ENCODE assay signal across 8 cellular contexts in the genomic region with DNA sequence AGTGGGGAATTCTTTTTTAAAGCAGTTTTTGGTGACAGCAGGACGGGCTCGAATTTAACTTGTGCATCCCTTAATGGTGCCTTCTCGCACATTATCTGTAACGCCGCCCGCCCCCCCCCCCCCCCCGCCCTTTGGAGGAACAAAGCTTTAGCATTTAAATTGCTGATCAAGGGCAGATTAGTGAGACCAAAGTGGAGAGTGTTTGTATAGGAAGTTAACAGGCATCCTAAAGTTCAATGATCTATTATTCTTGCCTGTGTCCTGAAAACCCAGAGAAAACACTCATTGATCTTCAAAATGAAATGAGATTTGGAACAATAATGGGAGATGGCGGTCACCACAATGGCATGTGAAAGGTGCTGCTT. TPM values are rescaled to one million over a fixed set of nuclear protein-coding genes. Genes with fewer than 3 reads are reported as not detected.
DNase-seq lines count a peak whose midpoint lies in the region; ATAC-seq and TF ChIP-seq lines count a peak whose summit lies in the region.

No MANE protein-coding gene starts in this region.

- no peaks in the 10 kb centered on the region for H3K27me3 ChIP-seq in ACC112 (ENCODE audit: insufficient read depth, low read length)
- no peaks in the 10 kb centered on the region for H3K27me3 ChIP-seq in HUES6 (ENCODE audit: control insufficient read depth, insufficient read depth, low read length)

- H3K9me3 ChIP-seq in HUES6 (ENCODE audit: control insufficient read depth, insufficient read depth, low read depth, low read length): no peaks in the 10 kb centered on the region
- no peaks in the 10 kb centered on the region for H3K9me3 ChIP-seq in mucosa of descending colon

- peaks cover 60% of the 10 kb centered on the region for H3K79me2 ChIP-seq in ACC112 (ENCODE audit: control insufficient read depth, insufficient read depth, low read length, unreplicated experiment)

- peak overlapping the region; percentile 69 for H3K27ac ChIP-seq in ACC112 (ENCODE audit: low read depth, low read length)
- peak overlapping the region; percentile 77; the same call in 1 of the 2 replicates for H3K27ac ChIP-seq in HUES6 (ENCODE audit: low read depth, low read length)

- DNase-seq in cardiac fibroblast (ENCODE audit: low read depth in 2 of 2) (peak in 1 of 2 donors; percentile 12), mucosa of descending colon (peak in 1 of 3 donors; percentile 14), NCI-H2227 treated with DMSO at 0.1 percent for 48 hours (lab: John Stamatoyannopoulos, UW) (no peak), cortex of kidney (lab: John Stamatoyannopoulos, UW) (no peak)

- TF ChIP-seq CTCF in cardiac fibroblast (IDR thresholded peaks at IDR 0.05; ENCODE audit: low read depth, low read length): no peak
- no peak for TF ChIP-seq CTCF in mucosa of descending colon (IDR thresholded peaks at IDR 0.05)

- peak overlapping the region; percentile 43 for H2AFZ ChIP-seq in ACC112 (ENCODE audit: low read length, unreplicated experiment)

- H3K4me1 ChIP-seq in ACC112 (ENCODE audit: control insufficient read depth, insufficient read depth, low read length, unreplicated experiment) (peaks cover 29% of the 10 kb centered on the region), HUES6 (ENCODE audit: control insufficient read depth, insufficient read depth, low read length) (peaks cover 39% of the 10 kb centered on the region), mucosa of descending colon (ENCODE audit: low read depth) (peaks cover 33% of the 10 kb centered on the region)

- H3K9ac ChIP-seq in HUES6 (ENCODE audit: low read length): peak overlapping the region; percentile 76

- H3K4me3 ChIP-seq in ACC112 (ENCODE audit: low read depth, low read length) (peak overlapping the region; percentile 89), HUES6 (ENCODE audit: low read depth, low read length) (peak overlapping the region; percentile 84), cardiac fibroblast (replicated peaks in 1 of 2; ENCODE audit: low read depth in 2 of 2, low read length in 2 of 2) (peak overlapping the region; percentile 71 to 80), mucosa of descending colon (peak overlapping the region; percentile 37)

- intact Hi-C loops in mucosa of descending colon (cut with DNase I, micrococcal nuclease): no loop called here

- H3K36me3 ChIP-seq in ACC112 (ENCODE audit: insufficient read depth, low read length) (no peaks in the 10 kb centered on the region), HUES6 (ENCODE audit: control insufficient read depth, insufficient read depth, low read length) (peaks cover 17% of the 10 kb centered on the region), mucosa of descending colon (ENCODE audit: low read depth) (no peaks in the 10 kb centered on the region)

- no peak for ATAC-seq in mucosa of descending colon
- no peak for ATAC-seq in GM19397 (IDR thresholded peaks at IDR 0.05; ENCODE audit: unreplicated experiment)
- ATAC-seq in esophagus mucosa: no peak

RNA-seq across cellular contexts. Expression of gene LMO4, which starts 2.3 kb away (rescaled TPM):
- 10 to 100 TPM; 19.0 to 51.2 (median 31.6) TPM for total RNA-seq in mucosa of descending colon
- 48.2 TPM for total RNA-seq in esophagus mucosa

Comparison
In these comparisons a context has a peak if more than half of its experiments do, and no peak if none do; other contexts are left out.
1. H3K4me3 ChIP-seq: peak in every context shown above with its lines; median percentile 89 in ACC112; 84 in HUES6; 76 in cardiac fibroblast; 37 in mucosa of descending colon.